Comparison of ENCODE assay signal across 9 cellular contexts in the genomic region with DNA sequence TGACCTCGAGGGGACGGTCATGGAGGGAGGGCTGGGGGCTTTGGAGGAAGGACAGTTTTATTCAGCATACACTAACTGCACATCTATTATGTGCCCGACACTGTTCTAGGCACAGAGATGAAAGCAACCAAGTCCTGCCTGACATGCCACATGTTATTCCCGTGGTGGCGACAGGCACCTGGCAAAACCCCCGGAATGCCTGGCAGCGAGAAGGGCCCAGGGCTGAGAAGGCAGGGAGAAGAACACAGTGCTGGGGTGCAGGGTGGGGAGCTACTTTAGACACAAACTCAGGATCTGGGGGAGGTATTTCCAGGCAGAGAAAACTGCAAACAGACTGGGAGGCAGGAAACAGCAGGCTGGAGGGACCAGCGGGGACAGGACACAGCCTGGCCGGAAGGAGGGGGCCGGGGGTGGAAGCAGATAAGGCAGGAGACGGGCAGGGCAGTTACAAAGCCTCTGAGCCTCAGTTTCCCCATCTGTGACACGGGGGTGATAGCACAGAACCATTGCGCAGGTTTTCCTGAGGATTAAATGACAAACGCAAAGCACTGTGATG.
DNase-seq lines count a peak whose midpoint lies in the region; ATAC-seq and TF ChIP-seq lines count a peak whose summit lies in the region.
"Had no signal": no experiment of that assay in that cellular context is flagged by ENCODE, and none has a peak within 500 bp of the region (broad histone marks: within the 10 kb centered on the region; RNA-seq: fewer than 3 reads in every experiment).

No MANE protein-coding gene starts in this region.

- no peaks in the 10 kb centered on the region for H3K9me3 ChIP-seq in heart right ventricle

- peak overlapping the region; percentile 13 to 88 (median 64) for H3K27ac ChIP-seq in heart right ventricle

- WGBS in heart right ventricle, 2 donors: 37 to 43% methylated on average over 14 of the region's 14 CpGs

- peaks cover 0 to 45% (median 0%) of the 10 kb centered on the region in 9 donors for H3K36me3 ChIP-seq in heart right ventricle

- peak overlapping the region; percentile 92 for H3K27ac Mint-ChIP-seq in T-helper 2 cell treated with Interferon-gamma antibody and Interleukin-4, amounts not matched to agents 5 μg/mL and 100 μg/mL, for 36 hours
- H3K27ac Mint-ChIP-seq in activated B cell treated with CpG ODN at 0.5 μM for 24 hours: peak overlapping the region; percentile 98
- peak overlapping the region; percentile 99 for H3K27ac Mint-ChIP-seq in stimulated activated naive B cell treated with anti-CD40 and anti-IgM and Interleukin-4, amounts not matched to agents 10 μg/mL and 1 μg/mL and 100 μg/mL, for 72 hours

- intact Hi-C loops in activated B cell treated with CpG ODN at 0.5 μM for 24 hours (cut with micrococcal nuclease): loop anchor here (2.0 to 5.0 kb wide), 3 partner anchors 104 to 947 kb away; a partner anchor contains a TSS
- intact Hi-C loops in heart right ventricle (cut with DNase I): loop anchor here in 2 of 10 donors (2.0 to 5.0 kb wide), 2 partner anchors 37 to 78 kb away; a partner anchor contains a TSS

- CTCF ChIA-PET in activated B cell treated with CpG ODN at 0.5 μM for 24 hours (lab: Charles Lee): interaction anchor here (1.3 to 4.2 kb wide), 4 partner anchors 65 to 183 kb away, joined by 4 to 74 read pairs (median 6); a partner anchor contains a TSS

- TF ChIP-seq CTCF in activated B cell treated with CpG ODN at 0.5 μM for 24 hours (IDR thresholded peaks at IDR 0.05) (no peak), heart right ventricle (IDR thresholded peaks at IDR 0.05) (no peak)

- peaks cover 66% of the 10 kb centered on the region for H3K4me1 Mint-ChIP-seq in T-helper 2 cell treated with Interferon-gamma antibody and Interleukin-4, amounts not matched to agents 5 μg/mL and 100 μg/mL, for 36 hours (ENCODE audit: low read depth)
- H3K4me1 Mint-ChIP-seq in activated B cell treated with CpG ODN at 0.5 μM for 24 hours: peaks cover 75% of the 10 kb centered on the region
- peaks cover 48 to 79% of the 10 kb centered on the region in 2 donors for H3K4me1 Mint-ChIP-seq in stimulated activated naive B cell treated with anti-CD40 and anti-IgM and Interleukin-4, amounts not matched to agents 10 μg/mL and 1 μg/mL and 100 μg/mL, for 72 hours

- H3K27me3 ChIP-seq in heart right ventricle: no peaks in the 10 kb centered on the region

- peaks cover 5% of the 10 kb centered on the region for H3K9me3 Mint-ChIP-seq in T-helper 2 cell treated with Interferon-gamma antibody and Interleukin-4, amounts not matched to agents 5 μg/mL and 100 μg/mL, for 36 hours
- H3K9me3 Mint-ChIP-seq in activated B cell treated with CpG ODN at 0.5 μM for 24 hours: peaks cover 3% of the 10 kb centered on the region
- H3K9me3 Mint-ChIP-seq in stimulated activated naive B cell treated with anti-CD40 and anti-IgM and Interleukin-4, amounts not matched to agents 10 μg/mL and 1 μg/mL and 100 μg/mL, for 72 hours: peaks cover 3 to 4% of the 10 kb centered on the region in 2 donors

- POLR2A ChIA-PET in activated B cell treated with CpG ODN at 0.5 μM for 24 hours (lab: Charles Lee): interaction anchor here (1.3 to 3.6 kb wide), 7 partner anchors 35 to 722 kb away, joined by 3 to 138 read pairs (median 9); a partner anchor contains a TSS

- ATAC-seq in activated B cell treated with CpG ODN at 0.5 μM for 24 hours (ENCODE audit: low read depth): no peak
- ATAC-seq in heart right ventricle: peak in 7 of 8 donors; percentile 11 to 50 (median 43)
- no peak for ATAC-seq in stimulated activated naive B cell treated with anti-CD40 and anti-IgM and Interleukin-4, amounts not matched to agents 10 μg/mL and 1 μg/mL and 100 μg/mL, for 72 hours (replicated peaks)
- ATAC-seq in HG02938 (IDR thresholded peaks at IDR 0.05; ENCODE audit: unreplicated experiment): no peak

- peaks cover 12 to 83% (median 48%) of the 10 kb centered on the region in 9 donors for H3K4me1 ChIP-seq in heart right ventricle

- no peak for DNase-seq in T-helper 2 cell treated with Interferon-gamma antibody and Interleukin-4, amounts not matched to agents 5 μg/mL and 100 μg/mL, for 36 hours (ENCODE audit: low spot score)
- DNase-seq in T-helper 2 cell: no peak
- DNase-seq in activated B cell treated with CpG ODN at 0.5 μM for 24 hours: no peak
- DNase-seq in heart right ventricle: no peak
- DNase-seq in stimulated activated naive B cell treated with anti-CD40 and anti-IgM and Interleukin-4, amounts not matched to agents 10 μg/mL and 1 μg/mL and 100 μg/mL, for 72 hours: no peak
- DNase-seq in NCI-H1694 treated with DMSO at 0.1 percent for 48 hours (lab: John Stamatoyannopoulos, UW): no peak
- DNase-seq in kidney tubule cell (ENCODE audit: low spot score): no peak
- DNase-seq: SW 1271 had no signal

- H3K4me3 Mint-ChIP-seq in T-helper 2 cell treated with Interferon-gamma antibody and Interleukin-4, amounts not matched to agents 5 μg/mL and 100 μg/mL, for 36 hours: peak overlapping the region; percentile 62
- peak overlapping the region; percentile 77 for H3K4me3 Mint-ChIP-seq in activated B cell treated with CpG ODN at 0.5 μM for 24 hours
- peak overlapping the region; percentile 63 to 82 for H3K4me3 Mint-ChIP-seq in stimulated activated naive B cell treated with anti-CD40 and anti-IgM and Interleukin-4, amounts not matched to agents 10 μg/mL and 1 μg/mL and 100 μg/mL, for 72 hours

- peak overlapping the region in 2 of 10 donors; percentile 24 to 33 for H3K4me3 ChIP-seq in heart right ventricle

- H3K27me3 Mint-ChIP-seq in T-helper 2 cell treated with Interferon-gamma antibody and Interleukin-4, amounts not matched to agents 5 μg/mL and 100 μg/mL, for 36 hours (ENCODE audit: low read depth): no peaks in the 10 kb centered on the region
- H3K27me3 Mint-ChIP-seq in activated B cell treated with CpG ODN at 0.5 μM for 24 hours: no peaks in the 10 kb centered on the region
- H3K27me3 Mint-ChIP-seq in stimulated activated naive B cell treated with anti-CD40 and anti-IgM and Interleukin-4, amounts not matched to agents 10 μg/mL and 1 μg/mL and 100 μg/mL, for 72 hours: no peaks in the 10 kb centered on the region

- H3K36me3 Mint-ChIP-seq in T-helper 2 cell treated with Interferon-gamma antibody and Interleukin-4, amounts not matched to agents 5 μg/mL and 100 μg/mL, for 36 hours (ENCODE audit: low read depth): peaks cover 70% of the 10 kb centered on the region
- peaks cover 52% of the 10 kb centered on the region for H3K36me3 Mint-ChIP-seq in activated B cell treated with CpG ODN at 0.5 μM for 24 hours (ENCODE audit: low read depth)
- H3K36me3 Mint-ChIP-seq in stimulated activated naive B cell treated with anti-CD40 and anti-IgM and Interleukin-4, amounts not matched to agents 10 μg/mL and 1 μg/mL and 100 μg/mL, for 72 hours: peaks cover 56 to 64% of the 10 kb centered on the region in 2 donors

Comparison
In these comparisons a context has a peak if more than half of its experiments do, and no peak if none do; other contexts are left out.
1. ATAC-seq: peak in heart right ventricle (7 of 8); none in activated B cell treated with CpG ODN at 0.5 μM for 24 hours (single experiment), stimulated activated naive B cell treated with anti-CD40 and anti-IgM and Interleukin-4, amounts not matched to agents 10 μg/mL and 1 μg/mL and 100 μg/mL, for 72 hours (0 of 2) and HG02938 (single experiment).
2. Peak in every context shown above with its lines, with median percentiles within 50 percentile points of each other: H3K27ac Mint-ChIP-seq and H3K4me3 Mint-ChIP-seq.